In genomic region chr11:911031-911889, GRCh38 we compare ENCODE assay signal across 8 cellular contexts. TPM values are rescaled to one million over a fixed set of nuclear protein-coding genes. Genes with fewer than 3 reads are reported as not detected.
DNase-seq lines count a peak whose midpoint lies in the region; ATAC-seq and TF ChIP-seq lines count a peak whose summit lies in the region.

No MANE protein-coding gene starts in this region.

- TF ChIP-seq CTCF in Calu3 (IDR thresholded peaks at IDR 0.05; ENCODE audit: unreplicated experiment): no peak
- no peak for TF ChIP-seq CTCF in nephron (IDR thresholded peaks at IDR 0.05; ENCODE audit: unreplicated experiment in 3 of 3)
- TF ChIP-seq CTCF in type B pancreatic cell (conservative IDR thresholded peaks at IDR 0.05): peak; percentile 35

- H3K27me3 Mint-ChIP-seq in Calu3 (ENCODE audit: unreplicated experiment): no peaks in the 10 kb centered on the region
- no peaks in the 10 kb centered on the region for H3K27me3 Mint-ChIP-seq in nephron (ENCODE audit: low read depth)
- H3K27me3 Mint-ChIP-seq in type B pancreatic cell: no peaks in the 10 kb centered on the region

- peaks cover 3% of the 10 kb centered on the region; the same call in 1 of the 2 replicates for H3K36me3 ChIP-seq in KOPT-K1 (ENCODE audit: insufficient read depth, low read length)

- peaks cover 18% of the 10 kb centered on the region for H3K36me3 Mint-ChIP-seq in Calu3 (ENCODE audit: insufficient read depth, unreplicated experiment)
- H3K36me3 Mint-ChIP-seq in nephron (ENCODE audit: low read depth): peaks cover 3% of the 10 kb centered on the region
- no peaks in the 10 kb centered on the region for H3K36me3 Mint-ChIP-seq in type B pancreatic cell

- no TSS peak for BruUV-seq in Calu3 (replicated peaks; lab: Mats Ljungman, UMichigan)

- no peak overlapping the region for H3K27ac Mint-ChIP-seq in Calu3 (ENCODE audit: unreplicated experiment)
- peak overlapping the region; percentile 81 to 98 (median 97) for H3K27ac Mint-ChIP-seq in nephron
- peak overlapping the region; percentile 89 for H3K27ac Mint-ChIP-seq in type B pancreatic cell

- peak overlapping the region; percentile 71 for H3K4me3 Mint-ChIP-seq in Calu3 (ENCODE audit: low read depth, unreplicated experiment)
- peak overlapping the region; percentile 90 to 91 (median 91) for H3K4me3 Mint-ChIP-seq in nephron
- H3K4me3 Mint-ChIP-seq in type B pancreatic cell: peak overlapping the region; percentile 93

- no peaks in the 10 kb centered on the region for H3K9me3 Mint-ChIP-seq in Calu3 (ENCODE audit: low read depth, unreplicated experiment)
- H3K9me3 Mint-ChIP-seq in nephron: no peaks in the 10 kb centered on the region
- no peaks in the 10 kb centered on the region for H3K9me3 Mint-ChIP-seq in type B pancreatic cell

- CTCF ChIA-PET in Calu3 (lab: Charles Lee): interaction anchor here (1.1 kb wide), 1 partner anchor 41 kb away, joined by 3 read pairs; no protein-coding TSS in a partner anchor

- no peaks in the 10 kb centered on the region for H3K9me3 ChIP-seq in KOPT-K1 (ENCODE audit: insufficient read depth, low read length, poor library complexity, severe bottlenecking)

- H3K4me1 Mint-ChIP-seq in Calu3 (ENCODE audit: low read depth, unreplicated experiment): no peaks in the 10 kb centered on the region
- peaks cover 5% of the 10 kb centered on the region for H3K4me1 Mint-ChIP-seq in nephron
- peaks cover 11% of the 10 kb centered on the region for H3K4me1 Mint-ChIP-seq in type B pancreatic cell (ENCODE audit: unreplicated experiment)

- ATAC-seq in GM21447 (IDR thresholded peaks at IDR 0.05; ENCODE audit: unreplicated experiment): peak; percentile 29
- ATAC-seq in esophagus mucosa: peak; percentile 22

- peak; percentile 36 for DNase-seq in Calu3
- DNase-seq in activated CD4-positive, alpha-beta T cell treated with anti-CD3 and anti-CD28 coated beads, Interleukin-2, amount 50 U/mL, for 24 hours (ENCODE audit: low read depth in 1 of 2, low spot score in 1 of 2): peak; percentile 27 to 43
- no peak for DNase-seq in type B pancreatic cell (ENCODE audit: extremely low spot score, unreplicated experiment)
- DNase-seq in GDM1 (lab: John Stamatoyannopoulos, UW): no peak

- intact Hi-C loops in Calu3 (cut with micrococcal nuclease; ENCODE audit: unreplicated experiment): no loop called here

- H3K27ac ChIP-seq in KOPT-K1 (ENCODE audit: low read depth, low read length, poor library complexity, severe bottlenecking): peak overlapping the region; percentile 64

RNA-seq across cellular contexts. Expression of gene CHID1, which starts 0.7 kb away (rescaled TPM):
- total RNA-seq in Calu3 (2022) (134 and 150 TPM in 2 replicates), esophagus mucosa (56.6 TPM), type B pancreatic cell (ENCODE audit: low replicate concordance) (98.9 and 100 TPM in 2 replicates)

RNA-seq across cellular contexts. Expression of gene AP2A2, which starts 14.4 kb away (rescaled TPM):
- total RNA-seq in Calu3 (2022): 82.9 and 92.9 TPM in 2 replicates
- total RNA-seq in esophagus mucosa: 34.9 TPM
- total RNA-seq in type B pancreatic cell (ENCODE audit: low replicate concordance): 82.6 and 109 TPM in 2 replicates

Comparison
In these comparisons a context has a peak if more than half of its experiments do, and no peak if none do; other contexts are left out.
1. DNase-seq: peak in Calu3 (single experiment) and activated CD4-positive, alpha-beta T cell treated with anti-CD3 and anti-CD28 coated beads, Interleukin-2, amount 50 U/mL, for 24 hours (2 of 2); none in type B pancreatic cell (single experiment) and GDM1 (single experiment).
2. Peak in every context shown above with its lines, with median percentiles within 50 percentile points of each other: H3K4me3 Mint-ChIP-seq.